Comparison of ENCODE assay signal across 1 cellular context in genomic region chr3:46380471-46381215, GRCh38.
TF ChIP-seq lines count a peak whose summit lies in the region.

No MANE protein-coding gene starts in this region.

TF ChIP-seq in K562, 482 proteins besides CTCF, POLR2A, EP300 and RAD21:
- TF ChIP-seq, protein P1, sequence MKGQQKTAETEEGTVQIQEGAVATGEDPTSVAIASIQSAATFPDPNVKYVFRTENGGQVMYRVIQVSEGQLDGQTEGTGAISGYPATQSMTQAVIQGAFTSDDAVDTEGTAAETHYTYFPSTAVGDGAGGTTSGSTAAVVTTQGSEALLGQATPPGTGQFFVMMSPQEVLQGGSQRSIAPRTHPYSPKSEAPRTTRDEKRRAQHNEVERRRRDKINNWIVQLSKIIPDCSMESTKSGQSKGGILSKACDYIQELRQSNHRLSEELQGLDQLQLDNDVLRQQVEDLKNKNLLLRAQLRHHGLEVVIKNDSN (CRISPR knock-in tag; IDR thresholded peaks at IDR 0.05): no peak
- TF ChIP-seq GATA2 (CRISPR knock-in tag; IDR thresholded peaks at IDR 0.05) (0 out of 2 replicates have a peak, but pooled peaks have one; percentile 3), ZSCAN32 (CRISPR knock-in tag; IDR thresholded peaks at IDR 0.05) (peak; percentile 65; the same call in 1 of the 2 replicates)
